1 cellular context compared by ENCODE assay signal in the genomic region with DNA sequence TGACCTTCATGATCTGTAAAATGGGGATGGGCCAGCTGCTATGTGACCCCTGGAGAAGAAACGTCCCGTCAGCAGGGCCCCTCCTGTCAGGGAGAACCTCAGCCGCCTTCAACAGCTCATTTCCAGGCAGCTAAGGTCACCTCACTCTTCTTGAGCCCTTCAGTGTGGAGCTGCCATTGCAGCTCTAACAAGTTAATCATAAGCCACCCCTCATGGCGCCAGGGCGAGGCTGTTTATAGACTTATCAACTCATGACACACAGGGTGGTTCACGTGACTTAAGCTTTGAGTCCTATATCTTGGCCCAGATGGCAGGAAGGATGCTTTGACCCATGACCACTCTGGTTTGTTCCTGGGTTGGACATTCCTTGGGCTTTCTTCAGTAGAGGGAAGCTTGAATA.
TF ChIP-seq lines count a peak whose summit lies in the region.

No MANE protein-coding gene starts in this region.

TF ChIP-seq in GM23338, 12 proteins besides CTCF, POLR2A, EP300 and RAD21 (continued from another document):
- no peak for TF ChIP-seq ZNF462 (CRISPR knock-in tag; IDR thresholded peaks at IDR 0.05)
